ENCODE assay signal across 36 cellular contexts in genomic region chr5:161585798-161586197, GRCh38. TPM values are rescaled to one million over a fixed set of nuclear protein-coding genes. Genes with fewer than 3 reads are reported as not detected.
"Had no signal": no experiment of that assay in that cellular context is flagged by ENCODE, and none has a peak within 500 bp of the region (broad histone marks: within the 10 kb centered on the region; RNA-seq: fewer than 3 reads in every experiment).

No MANE protein-coding gene starts in this region.

- DNase-seq: activated CD4-positive, alpha-beta memory T cell treated with anti-CD3 and anti-CD28 coated beads, Interleukin-2, amount 10 ng/mL, durations not matched to agents 7 days and 5 days; activated CD4-positive, alpha-beta T cell treated with anti-CD3 and anti-CD28 coated beads for 1 hour; activated CD4-positive, alpha-beta T cell treated with anti-CD3 and anti-CD28 coated beads for 48 hours; activated CD4-positive, CD25-positive, alpha-beta regulatory T cell; activated CD8-positive, alpha-beta memory T cell treated with anti-CD3 and anti-CD28 coated beads for 24 hours; activated CD8-positive, alpha-beta memory T cell treated with anti-CD3 and anti-CD28 coated beads, Interleukin-2, amount 10 ng/mL, durations not matched to agents 7 days and 5 days; activated CD8-positive, alpha-beta memory T cell treated with anti-CD3 and anti-CD28 coated beads, Interleukin-2, amount 50 U/mL, for 48 hours; activated effector memory CD4-positive, alpha-beta T cell treated with anti-CD3 and anti-CD28 coated beads, Interleukin-2, amount 50 U/mL, for 16 hours; activated naive CD4-positive, alpha-beta T cell; activated naive CD4-positive, alpha-beta T cell treated with anti-CD3 and anti-CD28 coated beads, Interleukin-2, amount 50 U/mL, for 16 hours; activated naive CD8-positive, alpha-beta T cell treated with anti-CD3 and anti-CD28 coated beads for 36 hours; activated T-cell treated with anti-CD3 and anti-CD28 coated beads, Interleukin-2, amount 50 U/mL, for 48 hours; amniotic stem cell; aorta; brain microvascular endothelial cell; central memory CD4-positive, alpha-beta T cell; NCI-H1092; NCI-H1436 treated with DMSO at 0.1 percent for 48 hours; NCI-H1694 treated with DMSO at 0.1 percent for 48 hours; NCI-H2029; NCI-H345; NCI-H526; NCI-H748 treated with DMSO at 0.1 percent for 48 hours; NK-92 treated with Interleukin-12 subunit alpha and Interleukin-12 subunit beta, amount 100 ng/mL, for 24 hours; PC-3; Peyer's patch; RPMI8226; SIG-M5; T-cell; T-helper 17 cell; WERI-Rb-1 had no signal

- H3K4me3 ChIP-seq: Peyer's patch had no signal

- H3K9me3 ChIP-seq: Peyer's patch had no signal

- ATAC-seq: activated CD8-positive, alpha-beta memory T cell treated with anti-CD3 and anti-CD28 coated beads, Interleukin-2, amount 10 ng/mL, durations not matched to agents 7 days and 5 days; activated T-helper 17 cell treated with anti-CD3 and anti-CD28 coated beads, Interleukin-2, amount 50 U/mL, for 72 hours; PC-3; SK-N-SH treated with all-trans-retinoic acid at 6 μM for 48 hours; T-cell; T-helper 17 cell had no signal

- H3K36me3 ChIP-seq: brain microvascular endothelial cell, Peyer's patch, WERI-Rb-1 had no signal

- H3K27ac ChIP-seq: brain microvascular endothelial cell, Peyer's patch, WERI-Rb-1 had no signal

- H3K27me3 ChIP-seq: brain microvascular endothelial cell, Peyer's patch had no signal

- H3K4me1 ChIP-seq: Peyer's patch had no signal

RNA-seq across cellular contexts. Expression of gene GABRB2, which starts 39.3 kb away (rescaled TPM):
- total RNA-seq: activated CD4-positive, alpha-beta memory T cell treated with anti-CD3 and anti-CD28 coated beads, Interleukin-2, amount 10 ng/mL, durations not matched to agents 7 days and 5 days; activated CD8-positive, alpha-beta memory T cell treated with anti-CD3 and anti-CD28 coated beads, Interleukin-2, amount 10 ng/mL, durations not matched to agents 7 days and 5 days; activated naive CD8-positive, alpha-beta T cell treated with anti-CD3 and anti-CD28 coated beads for 36 hours; activated T-helper 17 cell treated with anti-CD3 and anti-CD28 coated beads, Interleukin-2, amount 50 U/mL, for 72 hours; MCF 10A; NCI-H460; PC-3; SK-MEL-5; T-cell; T-helper 17 cell had no signal
